8 cellular contexts compared by ENCODE assay signal in genomic region chr2:57549642-57550102, GRCh38.
DNase-seq lines count a peak whose midpoint lies in the region; TF ChIP-seq lines count a peak whose summit lies in the region.

No MANE protein-coding gene starts in this region.

- no peaks in the 10 kb centered on the region for H3K9me3 ChIP-seq in HEK293 (ENCODE audit: control insufficient read depth, insufficient read depth, low read depth, low read length)

- H3K36me3 ChIP-seq in HEK293 (ENCODE audit: control insufficient read depth in 2 of 2, insufficient read depth in 1 of 2, low read length in 2 of 2), result no peaks in the 10 kb centered on the region
- no peaks in the 10 kb centered on the region for H3K36me3 ChIP-seq in brain microvascular endothelial cell (replicated peaks)

- no peaks in the 10 kb centered on the region for H3K27me3 ChIP-seq in brain microvascular endothelial cell (replicated peaks)

- no peak overlapping the region for H3K27ac ChIP-seq in HEK293 (ENCODE audit: extremely low read depth, low read depth, low read length)
- no peak overlapping the region for H3K27ac ChIP-seq in brain microvascular endothelial cell

- TF ChIP-seq POLR2A in NB4 (IDR thresholded peaks at IDR 0.05; ENCODE audit: extremely low read depth, insufficient read length), result no peak

- TF ChIP-seq CTCF in HEK293 (tag by site-specific recombination; IDR thresholded peaks at IDR 0.05) (no peak), NB4 (IDR thresholded peaks at IDR 0.05; ENCODE audit: low read depth, low read length) (peak; percentile 62), brain microvascular endothelial cell (IDR thresholded peaks at IDR 0.05; ENCODE audit: low read depth, low read length, missing control alignments) (peak; percentile 40)

- H3K4me1 ChIP-seq in HEK293 (ENCODE audit: control insufficient read depth, insufficient read depth, low read length), result no peaks in the 10 kb centered on the region

- no peak overlapping the region for H3K4me3 ChIP-seq in HEK293 (ENCODE audit: low read depth, low read length)
- no peak overlapping the region for H3K4me3 ChIP-seq in NB4 (ENCODE audit: low read depth, low read length)
- no peak overlapping the region for H3K4me3 ChIP-seq in brain microvascular endothelial cell (ENCODE audit: low read depth, low read length)

- in situ Hi-C loops in brain microvascular endothelial cell (cut with HindIII; ENCODE audit: low pct_ligation_motif_present, low sequenced_read_pairs), result no loop called here

- DNase-seq in NCI-H510A treated with DMSO at 0.1 percent for 48 hours (lab: John Stamatoyannopoulos, UW) (peak; percentile 2), NCI-H510A (lab: John Stamatoyannopoulos, UW) (no peak), NB4 (ENCODE audit: low read depth) (peak; percentile 61), brain microvascular endothelial cell (peak; percentile 6), kidney glomerular epithelial cell (lab: John Stamatoyannopoulos, UW) (no peak), NCI-H345 (lab: John Stamatoyannopoulos, UW) (no peak)
- no peak for DNase-seq in activated naive CD4-positive, alpha-beta T cell (lab: John Stamatoyannopoulos, UW)

- CTCF ChIA-PET in HEK293 (lab: Yijun Ruan, JAX), result interaction anchor here (0.6 to 1.1 kb wide), 2 partner anchors 8 to 12 kb away, joined by 4 to 5 read pairs; no protein-coding TSS in a partner anchor

- POLR2A ChIA-PET in HEK293 (lab: Yijun Ruan, JAX), result no interaction called here

TF ChIP-seq in HEK293, 187 proteins besides CTCF, POLR2A, EP300 and RAD21:
- TF ChIP-seq ZNF654 (tag by site-specific recombination; IDR thresholded peaks at IDR 0.05; ENCODE audit: low read depth) (peak; percentile 35), ZNF707 (tag by site-specific recombination; IDR thresholded peaks at IDR 0.05) (no peak)
TF ChIP-seq in HEK293: peak in this region for 1.

Comparison
In these comparisons a context has a peak if more than half of its experiments do, and no peak if none do; other contexts are left out.
1. DNase-seq: peak in NCI-H510A treated with DMSO at 0.1 percent for 48 hours (single experiment), NB4 (single experiment) and brain microvascular endothelial cell (single experiment); none in NCI-H510A (single experiment), kidney glomerular epithelial cell (single experiment), NCI-H345 (single experiment) and activated naive CD4-positive, alpha-beta T cell (0 of 4).